ENCODE assay signal across 9 cellular contexts in genomic region chr1:160522622-160523345, GRCh38. TPM values are rescaled to one million over a fixed set of nuclear protein-coding genes. Genes with fewer than 3 reads are reported as not detected.
DNase-seq lines count a peak whose midpoint lies in the region; ATAC-seq, FAIRE-seq and TF ChIP-seq lines count a peak whose summit lies in the region.
"Had no signal": no experiment of that assay in that cellular context is flagged by ENCODE, and none has a peak within 500 bp of the region (broad histone marks: within the 10 kb centered on the region; RNA-seq: fewer than 3 reads in every experiment).

SLAMF6 (minus strand) TSS chr1:160523255; CDS start chr1:160523192, 63 bp downstream.

- no peaks in the 10 kb centered on the region for H3K27me3 Mint-ChIP-seq in activated CD8-positive, alpha-beta T cell treated with anti-CD3 and anti-CD28 coated beads for 36 hours
- no peaks in the 10 kb centered on the region for H3K27me3 Mint-ChIP-seq in natural killer cell treated with Interleukin-12 subunit alpha and Interleukin-12 subunit beta and Interleukin-15 and Interleukin-18, amount 100 ng/mL, for 72 hours

- POLR2A ChIA-PET in activated CD8-positive, alpha-beta T cell treated with anti-CD3 and anti-CD28 coated beads for 36 hours (lab: Charles Lee), result interaction anchor here (0.6 to 2.2 kb wide), 19 partner anchors 12 to 186 kb away, joined by 3 to 17 read pairs (median 3); no protein-coding TSS in a partner anchor

- peaks cover 60% of the 10 kb centered on the region for H3K4me1 Mint-ChIP-seq in activated CD8-positive, alpha-beta T cell treated with anti-CD3 and anti-CD28 coated beads for 36 hours (ENCODE audit: low read depth)
- peaks cover 64 to 70% of the 10 kb centered on the region in 2 donors for H3K4me1 Mint-ChIP-seq in natural killer cell treated with Interleukin-12 subunit alpha and Interleukin-12 subunit beta and Interleukin-15 and Interleukin-18, amount 100 ng/mL, for 72 hours (ENCODE audit: low read depth in 2 of 2)

- peaks cover 64% of the 10 kb centered on the region for H3K36me3 Mint-ChIP-seq in activated CD8-positive, alpha-beta T cell treated with anti-CD3 and anti-CD28 coated beads for 36 hours (ENCODE audit: low read depth)
- peaks cover 23% of the 10 kb centered on the region for H3K36me3 Mint-ChIP-seq in natural killer cell treated with Interleukin-12 subunit alpha and Interleukin-12 subunit beta and Interleukin-15 and Interleukin-18, amount 100 ng/mL, for 72 hours

- intact Hi-C loops in activated CD8-positive, alpha-beta T cell treated with anti-CD3 and anti-CD28 coated beads for 36 hours (cut with micrococcal nuclease), result loop anchor here (5.0 kb wide), 3 partner anchors 50 to 90 kb away; partner anchors contain the start of gene CD84

- peaks cover 32% of the 10 kb centered on the region for H3K9me3 Mint-ChIP-seq in activated CD8-positive, alpha-beta T cell treated with anti-CD3 and anti-CD28 coated beads for 36 hours
- peaks cover 17% of the 10 kb centered on the region for H3K9me3 Mint-ChIP-seq in natural killer cell treated with Interleukin-12 subunit alpha and Interleukin-12 subunit beta and Interleukin-15 and Interleukin-18, amount 100 ng/mL, for 72 hours

- DNase-seq in GM12891 (ENCODE audit: insufficient read length, low spot score), result no peak
- DNase-seq in activated CD8-positive, alpha-beta T cell treated with anti-CD3 and anti-CD28 coated beads for 36 hours, result peak; percentile 72
- DNase-seq in natural killer cell treated with Interleukin-12 subunit alpha and Interleukin-12 subunit beta and Interleukin-15 and Interleukin-18, amount 100 ng/mL, for 72 hours (ENCODE audit: low spot score), result no peak
- DNase-seq in DMS153 treated with DMSO at 0.1 percent for 48 hours (lab: John Stamatoyannopoulos, UW; ENCODE audit: unreplicated experiment), result no peak

- peak; percentile 44 for ATAC-seq in HG03039 (IDR thresholded peaks at IDR 0.05; ENCODE audit: unreplicated experiment)
- ATAC-seq in activated CD8-positive, alpha-beta T cell treated with anti-CD3 and anti-CD28 coated beads for 36 hours, result peak; percentile 54
- ATAC-seq in natural killer cell treated with Interleukin-12 subunit alpha and Interleukin-12 subunit beta and Interleukin-15 and Interleukin-18, amount 100 ng/mL, for 72 hours, result peak; percentile 70
- ATAC-seq in HG03135 (IDR thresholded peaks at IDR 0.05; ENCODE audit: unreplicated experiment), result no peak
- ATAC-seq in HG03108 (IDR thresholded peaks at IDR 0.05; ENCODE audit: unreplicated experiment), result no peak
- no peak for ATAC-seq in HG03280 (IDR thresholded peaks at IDR 0.05; ENCODE audit: unreplicated experiment)

- no peak for TF ChIP-seq CTCF in activated CD8-positive, alpha-beta T cell treated with anti-CD3 and anti-CD28 coated beads for 36 hours (IDR thresholded peaks at IDR 0.05)

- H3K27ac Mint-ChIP-seq in activated CD8-positive, alpha-beta T cell treated with anti-CD3 and anti-CD28 coated beads for 36 hours, result peak within 1 kb of the TSS; percentile 97
- H3K27ac Mint-ChIP-seq in natural killer cell treated with Interleukin-12 subunit alpha and Interleukin-12 subunit beta and Interleukin-15 and Interleukin-18, amount 100 ng/mL, for 72 hours, result peak within 1 kb of the TSS; percentile 94 to 95

- CTCF ChIA-PET in activated CD8-positive, alpha-beta T cell treated with anti-CD3 and anti-CD28 coated beads for 36 hours (lab: Charles Lee), result interaction anchor here (0.6 to 3.5 kb wide), 15 partner anchors 10 to 179 kb away, joined by 3 to 25 read pairs (median 3); no protein-coding TSS in a partner anchor

- peak; percentile 87 for FAIRE-seq in GM12891 (lab: Jason Lieb, UNC)

- peak within 1 kb of the TSS; percentile 90 for H3K4me3 Mint-ChIP-seq in activated CD8-positive, alpha-beta T cell treated with anti-CD3 and anti-CD28 coated beads for 36 hours
- peak within 1 kb of the TSS; percentile 94 for H3K4me3 Mint-ChIP-seq in natural killer cell treated with Interleukin-12 subunit alpha and Interleukin-12 subunit beta and Interleukin-15 and Interleukin-18, amount 100 ng/mL, for 72 hours

- TF ChIP-seq POLR2A in GM12891 (IDR thresholded peaks at IDR 0.05; ENCODE audit: low read depth, low read length), result peak; percentile 91

TF ChIP-seq in GM12891, 5 proteins besides CTCF, POLR2A, EP300 and RAD21:
- TF ChIP-seq POU2F2 (IDR thresholded peaks at IDR 0.05; ENCODE audit: low read depth, low read length) (peak; percentile 58; the same call in 1 of the 2 replicates), PAX5 (IDR thresholded peaks at IDR 0.05; ENCODE audit: insufficient read depth, low read length, severe bottlenecking) (no peak), TAF1 (IDR thresholded peaks at IDR 0.05; ENCODE audit: low read depth, low read length) (peak; percentile 70), POLR2AphosphoS5 (IDR thresholded peaks at IDR 0.05; ENCODE audit: low read depth, low read length) (peak; percentile 87), SPI1 (IDR thresholded peaks at IDR 0.05; ENCODE audit: low read depth, low read length) (peak; percentile 76)

RNA-seq across cellular contexts. Expression of gene SLAMF6, which starts in this region (rescaled TPM):
- 36.4 TPM for polyA plus RNA-seq in GM12891 (2012; ENCODE audit: low read depth, missing spikeins)
- total RNA-seq in activated CD8-positive, alpha-beta T cell treated with anti-CD3 and anti-CD28 coated beads for 36 hours, result 10 to 100 TPM; 42.8 to 43.9 TPM
- total RNA-seq in natural killer cell treated with Interleukin-12 subunit alpha and Interleukin-12 subunit beta and Interleukin-15 and Interleukin-18, amount 100 ng/mL, for 72 hours, result 10 to 100 TPM; 10.9 to 17.7 TPM
- total RNA-seq: dermis microvascular lymphatic vessel endothelial cell had no signal

Comparison
In these comparisons a context has a peak if more than half of its experiments do, and no peak if none do; other contexts are left out.
1. ATAC-seq: peak in HG03039 (single experiment), activated CD8-positive, alpha-beta T cell treated with anti-CD3 and anti-CD28 coated beads for 36 hours (single experiment) and natural killer cell treated with Interleukin-12 subunit alpha and Interleukin-12 subunit beta and Interleukin-15 and Interleukin-18, amount 100 ng/mL, for 72 hours (2 of 2); none in HG03135 (single experiment), HG03108 (single experiment) and HG03280 (single experiment).